18 cellular contexts compared by ENCODE assay signal in genomic region chr5:174314261-174314660, GRCh38.
"Had no signal": no experiment of that assay in that cellular context is flagged by ENCODE, and none has a peak within 500 bp of the region (broad histone marks: within the 10 kb centered on the region; RNA-seq: fewer than 3 reads in every experiment).

No MANE protein-coding gene starts in this region.

- H3K4me1 Mint-ChIP-seq: immature natural killer cell had no signal

- H3K36me3 Mint-ChIP-seq: immature natural killer cell; mesothelial cell of epicardium; natural killer cell treated with Interleukin-12 subunit alpha and Interleukin-12 subunit beta and Interleukin-15 and Interleukin-18, amount 100 ng/mL, for 72 hours; stimulated activated memory B cell treated with anti-CD40 and anti-IgM and Interleukin-4, amounts not matched to agents 10 μg/mL and 1 μg/mL and 100 μg/mL, for 72 hours had no signal

- H3K9me3 Mint-ChIP-seq: immature natural killer cell; mesothelial cell of epicardium; natural killer cell treated with Interleukin-12 subunit alpha and Interleukin-12 subunit beta and Interleukin-15 and Interleukin-18, amount 100 ng/mL, for 72 hours; neural crest cell had no signal

- H3K4me3 Mint-ChIP-seq: immature natural killer cell; memory B cell; mesothelial cell of epicardium; naive B cell; natural killer cell treated with Interleukin-12 subunit alpha and Interleukin-12 subunit beta and Interleukin-15 and Interleukin-18, amount 100 ng/mL, for 72 hours; neural crest cell; stimulated activated memory B cell treated with anti-CD40 and anti-IgM and Interleukin-4, amounts not matched to agents 10 μg/mL and 1 μg/mL and 100 μg/mL, for 72 hours had no signal

- DNase-seq: colonic mucosa; dermis blood vessel endothelial cell; effector memory CD4-positive, alpha-beta T cell; hypothalamus; immature natural killer cell; left ventricle myocardium superior; mucosa of descending colon; naive B cell; sigmoid colon; stimulated activated CD4-positive, alpha-beta T cell treated with anti-CD3 and anti-CD28 coated beads, Interleukin-4, amount 100 ng/mL, for 4 hours; stimulated activated naive CD8-positive, alpha-beta T cell treated with anti-CD3 and anti-CD28 coated beads, Interleukin-15, Interleukin-2, amounts not matched to agents 100 U/mL and 50 U/mL, for 24 hours; substantia nigra; testis had no signal

- ATAC-seq: left ventricle myocardium superior; mucosa of descending colon; natural killer cell treated with Interleukin-12 subunit alpha and Interleukin-12 subunit beta and Interleukin-15 and Interleukin-18, amount 100 ng/mL, for 72 hours; stimulated activated memory B cell treated with anti-CD40 and anti-IgM and Interleukin-4, amounts not matched to agents 10 μg/mL and 1 μg/mL and 100 μg/mL, for 72 hours; stimulated activated naive CD8-positive, alpha-beta T cell treated with anti-CD3 and anti-CD28 coated beads, Interleukin-15, Interleukin-2, amounts not matched to agents 100 U/mL and 50 U/mL, for 24 hours had no signal

- H3K27ac Mint-ChIP-seq: immature natural killer cell; memory B cell; mesothelial cell of epicardium; naive B cell; natural killer cell treated with Interleukin-12 subunit alpha and Interleukin-12 subunit beta and Interleukin-15 and Interleukin-18, amount 100 ng/mL, for 72 hours; stimulated activated memory B cell treated with anti-CD40 and anti-IgM and Interleukin-4, amounts not matched to agents 10 μg/mL and 1 μg/mL and 100 μg/mL, for 72 hours had no signal
